In genomic region chr7:134535919-134536299, GRCh38 we compare ENCODE assay signal across 31 cellular contexts. TPM values are rescaled to one million over a fixed set of nuclear protein-coding genes. Genes with fewer than 3 reads are reported as not detected.
"Had no signal": no experiment of that assay in that cellular context is flagged by ENCODE, and none has a peak within 500 bp of the region (broad histone marks: within the 10 kb centered on the region; RNA-seq: fewer than 3 reads in every experiment).

No MANE protein-coding gene starts in this region.

- H3K36me3 Mint-ChIP-seq: mesothelial cell of epicardium; naive B cell; natural killer cell; neural progenitor cell; stimulated activated naive B cell treated with anti-CD40 and anti-IgM and Interleukin-4, amounts not matched to agents 10 μg/mL and 1 μg/mL and 100 μg/mL, for 72 hours had no signal

- H3K27me3 ChIP-seq: neural progenitor cell, stomach, testis, thyroid gland, transverse colon, upper lobe of left lung had no signal

- H3K27ac ChIP-seq: lower lobe of right lung, neural progenitor cell, neutrophil, parathyroid adenoma, skin epidermis, thyroid gland, transverse colon, upper lobe of left lung had no signal

- H3K4me1 Mint-ChIP-seq: naive B cell; natural killer cell; neural progenitor cell; stimulated activated naive B cell treated with anti-CD40 and anti-IgM and Interleukin-4, amounts not matched to agents 10 μg/mL and 1 μg/mL and 100 μg/mL, for 72 hours had no signal

- H3K4me3 Mint-ChIP-seq: mesothelial cell of epicardium; naive B cell; natural killer cell; nephron progenitor cell; neural progenitor cell; stimulated activated naive B cell treated with anti-CD40 and anti-IgM and Interleukin-4, amounts not matched to agents 10 μg/mL and 1 μg/mL and 100 μg/mL, for 72 hours had no signal

- H3K9me3 Mint-ChIP-seq: mesothelial cell of epicardium; naive B cell; natural killer cell; nephron progenitor cell; neural progenitor cell; stimulated activated naive B cell treated with anti-CD40 and anti-IgM and Interleukin-4, amounts not matched to agents 10 μg/mL and 1 μg/mL and 100 μg/mL, for 72 hours had no signal

- ATAC-seq: left lobe of liver; lower lobe of right lung; natural killer cell; stimulated activated naive B cell treated with anti-CD40 and anti-IgM and Interleukin-4, amounts not matched to agents 10 μg/mL and 1 μg/mL and 100 μg/mL, for 72 hours; stimulated activated naive CD8-positive, alpha-beta T cell treated with anti-CD3 and anti-CD28 coated beads, Interleukin-15, Interleukin-2, amounts not matched to agents 100 U/mL and 50 U/mL, for 24 hours had no signal

- H3K4me3 ChIP-seq: lower lobe of right lung, neural progenitor cell, skin epidermis, stomach, testis, thyroid gland, transverse colon, upper lobe of left lung had no signal

- H3K79me2 ChIP-seq: parathyroid adenoma had no signal

- H3K36me3 ChIP-seq: lower lobe of right lung, neural progenitor cell, neutrophil, thyroid gland, transverse colon, upper lobe of left lung had no signal

- H3K4me1 ChIP-seq: lower lobe of right lung, neural progenitor cell, parathyroid adenoma had no signal

- H3K4me2 ChIP-seq: neural progenitor cell had no signal

- H3K27ac Mint-ChIP-seq: mesothelial cell of epicardium; naive B cell; natural killer cell; neural progenitor cell; stimulated activated naive B cell treated with anti-CD40 and anti-IgM and Interleukin-4, amounts not matched to agents 10 μg/mL and 1 μg/mL and 100 μg/mL, for 72 hours had no signal

- H3K9me3 ChIP-seq: lower lobe of right lung, neutrophil, stomach, testis, thyroid gland, transverse colon, upper lobe of left lung had no signal

- DNase-seq: islet precursor cell; lower lobe of right lung; mesendoderm; naive B cell; natural killer cell; nephron progenitor cell; occipital lobe; right cardiac atrium; stimulated activated CD4-positive, alpha-beta T cell treated with anti-CD3 and anti-CD28 coated beads, Interleukin-12 subunit alpha, Interleukin-12 subunit beta, amount 100 ng/mL, for 4 hours; stimulated activated CD4-positive, alpha-beta T cell treated with anti-CD3 and anti-CD28 coated beads, Interleukin-15, amount 100 ng/mL, for 24 hours; stimulated activated CD4-positive, alpha-beta T cell treated with anti-CD3 and anti-CD28 coated beads, Interleukin-2, amount 100 ng/mL, for 24 hours; stimulated activated CD4-positive, alpha-beta T cell treated with anti-CD3 and anti-CD28 coated beads, Interleukin-4, amount 100 ng/mL, for 1 hour; stimulated activated naive B cell treated with anti-CD40 and anti-IgM and Interleukin-4, amounts not matched to agents 10 μg/mL and 1 μg/mL and 100 μg/mL, for 72 hours; stimulated activated naive CD8-positive, alpha-beta T cell treated with anti-CD3 and anti-CD28 coated beads, Interleukin-15, Interleukin-2, amounts not matched to agents 100 U/mL and 50 U/mL, for 24 hours; stomach; thyroid gland; transverse colon; upper lobe of left lung had no signal

- H2AFZ ChIP-seq: neural progenitor cell, parathyroid adenoma had no signal

RNA-seq across cellular contexts. Expression of gene AKR1B10, which starts 8.5 kb away (rescaled TPM):
- total RNA-seq: kidney epithelial cell, lower lobe of right lung, mononuclear cell, natural killer cell, occipital lobe, osteocyte had no signal

RNA-seq across cellular contexts. Expression of gene AKR1B15, which starts 13.0 kb away (rescaled TPM):
- total RNA-seq: kidney epithelial cell, left lobe of liver, liver, lower lobe of right lung, mononuclear cell, natural killer cell, occipital lobe, osteocyte, pulmonary artery endothelial cell, renal cortical epithelial cell, right cardiac atrium, upper lobe of left lung had no signal
